ENCODE assay signal across 1 cellular context in the genomic region with DNA sequence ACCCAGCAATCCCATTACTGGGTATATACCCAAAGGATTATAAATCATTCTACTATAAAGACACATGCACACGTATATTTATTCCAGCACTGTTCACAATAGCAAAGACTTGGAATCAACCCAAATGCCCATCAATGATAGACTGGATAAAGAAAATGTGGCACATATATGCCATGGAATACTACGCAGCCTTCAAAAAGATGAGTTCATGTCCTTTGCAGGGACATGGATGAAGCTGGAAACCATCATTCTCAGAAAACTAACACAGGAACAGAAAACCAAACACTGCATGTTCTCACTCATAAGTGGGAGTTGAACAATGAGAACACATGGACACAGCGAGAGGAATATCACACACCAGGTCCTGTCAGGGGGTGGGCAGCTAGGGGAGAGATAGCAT. TPM values are rescaled to one million over a fixed set of nuclear protein-coding genes. Genes with fewer than 3 reads are reported as not detected.
"Had no signal": no experiment of that assay in that cellular context is flagged by ENCODE, and none has a peak within 500 bp of the region (broad histone marks: within the 10 kb centered on the region; RNA-seq: fewer than 3 reads in every experiment).

No MANE protein-coding gene starts in this region.

RNA-seq across cellular contexts. Expression of a gene that starts 45.8 kb away (rescaled TPM):
- total RNA-seq: HT1080 had no signal
